Comparison of ENCODE assay signal across 25 cellular contexts in genomic region chr5:59081693-59082092, GRCh38.
"Had no signal": no experiment of that assay in that cellular context is flagged by ENCODE, and none has a peak within 500 bp of the region (broad histone marks: within the 10 kb centered on the region; RNA-seq: fewer than 3 reads in every experiment).

No MANE protein-coding gene starts in this region.

- H3K27ac Mint-ChIP-seq: effector memory CD8-positive, alpha-beta T cell; nephron progenitor cell; stimulated activated memory B cell treated with anti-CD40 and anti-IgM and Interleukin-4, amounts not matched to agents 10 μg/mL and 1 μg/mL and 100 μg/mL, for 72 hours had no signal

- H3K4me1 Mint-ChIP-seq: naive thymus-derived CD8-positive, alpha-beta T cell; stimulated activated memory B cell treated with anti-CD40 and anti-IgM and Interleukin-4, amounts not matched to agents 10 μg/mL and 1 μg/mL and 100 μg/mL, for 72 hours had no signal

- H3K4me3 Mint-ChIP-seq: effector memory CD8-positive, alpha-beta T cell; naive thymus-derived CD8-positive, alpha-beta T cell; nephron progenitor cell; stimulated activated memory B cell treated with anti-CD40 and anti-IgM and Interleukin-4, amounts not matched to agents 10 μg/mL and 1 μg/mL and 100 μg/mL, for 72 hours had no signal

- H3K4me1 ChIP-seq: left lung, prostate gland, spleen, tibial nerve, upper lobe of left lung, uterus had no signal

- H3K9me3 ChIP-seq: gastrocnemius medialis, left lung, prostate gland, spleen, thoracic aorta, tibial nerve, upper lobe of left lung, uterus had no signal

- DNase-seq: cortex of kidney; effector memory CD8-positive, alpha-beta T cell; erythroblast; foreskin fibroblast; gastrocnemius medialis; head of caudate nucleus; left cardiac atrium; left lung; mesenchymal stem cell; naive thymus-derived CD8-positive, alpha-beta T cell; nephron progenitor cell; nucleus accumbens; right cardiac atrium; spleen; stimulated activated CD4-positive, alpha-beta T cell treated with anti-CD3 and anti-CD28 coated beads, Interleukin-4, amount 100 ng/mL, for 4 hours; stimulated activated naive CD8-positive, alpha-beta T cell treated with anti-CD3 and anti-CD28 coated beads, Interleukin-15, Interleukin-2, amounts not matched to agents 100 U/mL and 50 U/mL, for 24 hours; substantia nigra; upper lobe of left lung; uterus had no signal

- H3K4me3 ChIP-seq: gastrocnemius medialis, left lung, prostate gland, skin epidermis, spleen, thoracic aorta, tibial nerve, upper lobe of left lung, uterus had no signal

- FAIRE-seq: endometrium had no signal

- H3K36me3 ChIP-seq: gastrocnemius medialis, left lung, prostate gland, spleen, thoracic aorta, tibial nerve, upper lobe of left lung, uterus had no signal

- H3K27me3 Mint-ChIP-seq: stimulated activated memory B cell treated with anti-CD40 and anti-IgM and Interleukin-4, amounts not matched to agents 10 μg/mL and 1 μg/mL and 100 μg/mL, for 72 hours had no signal

- H3K27ac ChIP-seq: gastrocnemius medialis, left lung, prostate gland, skin epidermis, spleen, thoracic aorta, tibial nerve, upper lobe of left lung, uterus had no signal

- H3K27me3 ChIP-seq: gastrocnemius medialis, left lung, spleen, tibial nerve, upper lobe of left lung, uterus had no signal

- H3K9me3 Mint-ChIP-seq: effector memory CD8-positive, alpha-beta T cell; naive thymus-derived CD8-positive, alpha-beta T cell; nephron progenitor cell; stimulated activated memory B cell treated with anti-CD40 and anti-IgM and Interleukin-4, amounts not matched to agents 10 μg/mL and 1 μg/mL and 100 μg/mL, for 72 hours had no signal

- H3K36me3 Mint-ChIP-seq: naive thymus-derived CD8-positive, alpha-beta T cell; stimulated activated memory B cell treated with anti-CD40 and anti-IgM and Interleukin-4, amounts not matched to agents 10 μg/mL and 1 μg/mL and 100 μg/mL, for 72 hours had no signal
